8 cellular contexts compared by ENCODE assay signal in the genomic region with DNA sequence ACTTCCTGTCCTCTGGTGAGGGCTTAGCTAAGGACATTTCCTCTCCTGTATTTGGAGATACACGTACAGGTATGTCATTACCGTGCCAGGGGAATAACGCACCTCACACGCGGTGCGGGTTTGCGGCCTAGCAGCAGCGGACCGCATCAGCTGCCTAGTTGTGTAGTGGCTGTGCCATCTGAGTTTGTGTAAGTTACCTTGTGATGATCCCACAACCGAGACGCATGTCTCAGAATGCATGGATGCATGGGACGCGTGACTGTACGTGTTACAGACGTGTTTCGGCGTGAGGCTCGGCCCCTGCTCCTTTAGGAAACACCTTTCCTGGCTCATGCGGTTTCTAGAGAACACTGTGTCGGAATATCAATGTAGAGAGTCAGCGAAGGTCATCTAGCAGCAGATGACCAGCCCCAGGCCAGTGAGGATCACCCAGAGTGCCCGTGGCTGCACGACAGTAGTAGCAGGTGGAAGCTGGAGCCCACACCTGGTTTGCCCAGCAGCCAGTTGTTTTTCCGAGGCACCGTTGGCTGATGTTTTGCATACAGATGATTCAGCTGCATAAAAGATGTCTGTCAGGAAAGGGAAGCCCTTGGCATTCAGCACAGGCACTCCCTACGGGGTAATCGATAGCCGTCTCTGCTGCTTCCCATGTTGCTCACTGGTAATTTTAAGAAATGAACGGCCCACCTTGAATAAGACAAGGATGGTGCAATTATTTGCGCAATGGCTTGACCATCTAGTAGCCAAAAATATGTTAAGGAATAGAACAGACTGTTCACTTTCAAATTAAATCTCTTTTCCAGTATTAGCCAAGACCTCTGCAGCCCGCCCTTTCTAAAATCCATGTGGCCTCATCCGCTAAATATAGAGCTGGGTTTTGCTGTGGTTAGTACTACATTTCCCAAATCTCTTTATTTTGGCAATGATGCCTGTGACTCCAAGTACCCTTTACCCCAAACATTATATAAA. TPM values are rescaled to one million over a fixed set of nuclear protein-coding genes. Genes with fewer than 3 reads are reported as not detected.
A peak's percentile ranks its signal among the peaks of the same experiment; 100 is the strongest.
DNase-seq lines count a peak whose midpoint lies in the region; ATAC-seq, FAIRE-seq and TF ChIP-seq lines count a peak whose summit lies in the region.

No MANE protein-coding gene starts in this region.

- H3K36me3 ChIP-seq in Loucy (ENCODE audit: insufficient read depth, low read length) (no peaks in the 10 kb centered on the region), iPS-15b (ENCODE audit: control insufficient read depth, insufficient read depth, low read length) (no peaks in the 10 kb centered on the region)

- no peaks in the 10 kb centered on the region for H3K9me2 ChIP-seq in Loucy (replicated peaks; ENCODE audit: low read depth, low read length)

- peaks cover 20% of the 10 kb centered on the region for H3K4me1 Mint-ChIP-seq in activated naive CD8-positive, alpha-beta T cell treated with anti-CD3 and anti-CD28 coated beads, Interleukin-2, amount 10 ng/mL, durations not matched to agents 7 days and 5 days

- POLR2A ChIA-PET in activated naive CD8-positive, alpha-beta T cell treated with anti-CD3 and anti-CD28 coated beads, Interleukin-2, amount 10 ng/mL, durations not matched to agents 7 days and 5 days (lab: Charles Lee) = interaction anchor here (0.6 to 1.5 kb wide), 3 partner anchors 9 to 171 kb away, joined by 3 to 6 read pairs (median 3); a partner anchor contains a TSS

- H3K27ac Mint-ChIP-seq in activated naive CD8-positive, alpha-beta T cell treated with anti-CD3 and anti-CD28 coated beads, Interleukin-2, amount 10 ng/mL, durations not matched to agents 7 days and 5 days = peak overlapping the region; percentile 75

- peak overlapping the region; percentile 84 for H3K4me2 ChIP-seq in Loucy (ENCODE audit: low read depth, low read length, poor library complexity, severe bottlenecking)

- H3K4me3 Mint-ChIP-seq in activated naive CD8-positive, alpha-beta T cell treated with anti-CD3 and anti-CD28 coated beads, Interleukin-2, amount 10 ng/mL, durations not matched to agents 7 days and 5 days = peak overlapping the region; percentile 91

- H3K27me3 Mint-ChIP-seq in activated naive CD8-positive, alpha-beta T cell treated with anti-CD3 and anti-CD28 coated beads, Interleukin-2, amount 10 ng/mL, durations not matched to agents 7 days and 5 days = peaks cover 39% of the 10 kb centered on the region

- no peak for FAIRE-seq in frontal cortex (lab: Jason Lieb, UNC)

- H3F3A ChIP-seq in Loucy (ENCODE audit: low read depth) = no peaks in the 10 kb centered on the region

- H3K4me1 ChIP-seq in Loucy (ENCODE audit: insufficient read depth, low read length, poor library complexity, severe bottlenecking) = peaks cover 29% of the 10 kb centered on the region
- H3K4me1 ChIP-seq in iPS-15b (ENCODE audit: control insufficient read depth, insufficient read depth, low read length) = peaks cover 24% of the 10 kb centered on the region

- DNase-seq in activated CD4-positive, CD25-positive, alpha-beta regulatory T cell (lab: John Stamatoyannopoulos, UW) = no peak
- DNase-seq in activated naive CD8-positive, alpha-beta T cell treated with anti-CD3 and anti-CD28 coated beads, Interleukin-2, amount 10 ng/mL, durations not matched to agents 7 days and 5 days = peak; percentile 56
- DNase-seq in stimulated activated CD8-positive, alpha-beta memory T cell treated with anti-CD3 and anti-CD28 coated beads, Interleukin-4, amount 100 ng/mL, for 48 hours = peak; percentile 34
- DNase-seq in frontal cortex (ENCODE audit: low spot score in 2 of 2) = no peak
- DNase-seq in hepatic stellate cell (ENCODE audit: low spot score) = no peak

- H3K9ac ChIP-seq in Loucy (ENCODE audit: low read depth, low read length, poor library complexity, severe bottlenecking) (peak overlapping the region; percentile 85), iPS-15b (ENCODE audit: low read depth, low read length) (peak overlapping the region; percentile 62)

- H3K27me3 ChIP-seq in Loucy (ENCODE audit: insufficient read depth, low read length, poor library complexity, severe bottlenecking) (no peaks in the 10 kb centered on the region), iPS-15b (ENCODE audit: control insufficient read depth, insufficient read depth, low read length) (peaks cover 15% of the 10 kb centered on the region)

- peak overlapping the region; percentile 99 for H3K4me3 ChIP-seq in Loucy (ENCODE audit: low read length, poor library complexity, severe bottlenecking)
- H3K4me3 ChIP-seq in iPS-15b (ENCODE audit: low read depth, low read length) = peak overlapping the region; percentile 83

- no peaks in the 10 kb centered on the region for H3K9me3 ChIP-seq in Loucy (ENCODE audit: insufficient read depth, low read depth, low read length)
- no peaks in the 10 kb centered on the region for H3K9me3 ChIP-seq in iPS-15b (ENCODE audit: control insufficient read depth, insufficient read depth, low read length)

- no peaks in the 10 kb centered on the region for H3K9me3 Mint-ChIP-seq in activated naive CD8-positive, alpha-beta T cell treated with anti-CD3 and anti-CD28 coated beads, Interleukin-2, amount 10 ng/mL, durations not matched to agents 7 days and 5 days

- no peaks in the 10 kb centered on the region for H3K36me3 Mint-ChIP-seq in activated naive CD8-positive, alpha-beta T cell treated with anti-CD3 and anti-CD28 coated beads, Interleukin-2, amount 10 ng/mL, durations not matched to agents 7 days and 5 days

- no peaks in the 10 kb centered on the region for H3K79me2 ChIP-seq in Loucy (ENCODE audit: insufficient read depth, low read length)

- TF ChIP-seq CTCF in Loucy (conservative IDR thresholded peaks at IDR 0.05; ENCODE audit: low read length) = no peak

- peak; percentile 12 to 22 for ATAC-seq in activated CD4-positive, CD25-positive, alpha-beta regulatory T cell treated with anti-CD3 and anti-CD28 coated beads, Interleukin-2, amount 50 U/mL, for 24 hours
- ATAC-seq in activated naive CD8-positive, alpha-beta T cell treated with anti-CD3 and anti-CD28 coated beads, Interleukin-2, amount 10 ng/mL, durations not matched to agents 7 days and 5 days (ENCODE audit: low read depth) = no peak

- peak overlapping the region; percentile 100 for H2AFZ ChIP-seq in Loucy (ENCODE audit: low read length)

- H4K20me1 ChIP-seq in Loucy (ENCODE audit: insufficient read depth, low read length, poor library complexity, severe bottlenecking) = no peaks in the 10 kb centered on the region

RNA-seq across cellular contexts. Expression of a gene that starts 1.0 kb away (rescaled TPM):
- total RNA-seq in activated naive CD8-positive, alpha-beta T cell treated with anti-CD3 and anti-CD28 coated beads, Interleukin-2, amount 10 ng/mL, durations not matched to agents 7 days and 5 days = 1 to 10 TPM in 1 of 2 experiments, under 1 TPM in 1; 0.62 to 1.3 TPM
- 9.8 TPM for total RNA-seq in frontal cortex

Comparison
In these comparisons a context has a peak if more than half of its experiments do, and no peak if none do; other contexts are left out.
1. DNase-seq: peak in activated naive CD8-positive, alpha-beta T cell treated with anti-CD3 and anti-CD28 coated beads, Interleukin-2, amount 10 ng/mL, durations not matched to agents 7 days and 5 days (single experiment) and stimulated activated CD8-positive, alpha-beta memory T cell treated with anti-CD3 and anti-CD28 coated beads, Interleukin-4, amount 100 ng/mL, for 48 hours (single experiment); none in activated CD4-positive, CD25-positive, alpha-beta regulatory T cell (0 of 4), frontal cortex (0 of 2) and hepatic stellate cell (single experiment).